In genomic region chr12:111446631-111447570, GRCh38 we compare ENCODE assay signal across 11 cellular contexts. TPM values are rescaled to one million over a fixed set of nuclear protein-coding genes. Genes with fewer than 3 reads are reported as not detected.
DNase-seq lines count a peak whose midpoint lies in the region; ATAC-seq, FAIRE-seq and TF ChIP-seq lines count a peak whose summit lies in the region.
"Had no signal": no experiment of that assay in that cellular context is flagged by ENCODE, and none has a peak within 500 bp of the region (broad histone marks: within the 10 kb centered on the region; RNA-seq: fewer than 3 reads in every experiment).

No MANE protein-coding gene starts in this region.

- H3K27me3 ChIP-seq in mammary epithelial cell (ENCODE audit: insufficient read depth, low read length) = no peaks in the 10 kb centered on the region
- H3K27me3 ChIP-seq in GM12878 (replicated peaks in 1 of 2; ENCODE audit: control insufficient read depth in 2 of 2, insufficient read depth in 2 of 2, low read length in 1 of 2) = no peaks in the 10 kb centered on the region

- intact Hi-C loops in MCF 10A (cut with micrococcal nuclease) (no loop called here), mammary epithelial cell (cut with micrococcal nuclease) (no loop called here), GM12878 (cut with micrococcal nuclease; ENCODE audit: unreplicated experiment) (no loop called here)

- no peak overlapping the region for H3K9ac ChIP-seq in mammary epithelial cell (ENCODE audit: insufficient read depth, low read length)
- no peak overlapping the region for H3K9ac ChIP-seq in GM12878 (ENCODE audit: control insufficient read depth, insufficient read depth, low read length)

- TF ChIP-seq POLR2A in GM12878 (IDR thresholded peaks at IDR 0.05; ENCODE audit: low read depth, low read length) = no peak; the same call in 1 of the 2 replicates

- no peak for TF ChIP-seq RAD21 in GM12878 (IDR thresholded peaks at IDR 0.05; ENCODE audit: insufficient read depth, low read depth, low read length)

- no peak for ATAC-seq in GM12878
- ATAC-seq in memory B cell (ENCODE audit: low read depth) = no peak
- ATAC-seq in HG02571 (IDR thresholded peaks at IDR 0.05; ENCODE audit: unreplicated experiment) = no peak
- no peak for ATAC-seq in GM21528 (IDR thresholded peaks at IDR 0.05; ENCODE audit: low FRiP score, unreplicated experiment)
- ATAC-seq in HG02885 (IDR thresholded peaks at IDR 0.05; ENCODE audit: poor library complexity, unreplicated experiment) = no peak

- H3K9me3 Mint-ChIP-seq in MCF 10A (ENCODE audit: unreplicated experiment) = no peaks in the 10 kb centered on the region
- no peaks in the 10 kb centered on the region for H3K9me3 Mint-ChIP-seq in memory B cell
- no peaks in the 10 kb centered on the region for H3K9me3 Mint-ChIP-seq in type B pancreatic cell

- RAD21 ChIA-PET in GM12878 (lab: Charles Lee; ENCODE audit: unreplicated experiment) = interaction anchor here (0.6 to 22.6 kb wide), 4 partner anchors 12 to 841 kb away, joined by 3 to 804 read pairs (median 4); partner anchors contain the start of gene SH2B3

- POLR2A ChIA-PET in MCF 10A (lab: Yijun Ruan, JAX) = interaction anchor here (0.6 kb wide), 1 partner anchor 50 kb away, joined by 5 read pairs; no protein-coding TSS in a partner anchor
- POLR2A ChIA-PET in GM12878 (lab: Charles Lee) = interaction anchor here (0.5 to 7.1 kb wide), 5 partner anchors 12 to 48 kb away, joined by 5 to 80 read pairs (median 50); partner anchors contain the start of gene SH2B3

- H4K20me1 ChIP-seq in mammary epithelial cell (ENCODE audit: insufficient read depth, low read length) (no peaks in the 10 kb centered on the region), GM12878 (ENCODE audit: control insufficient read depth, insufficient read depth) (peaks cover 2% of the 10 kb centered on the region; the same call in 1 of the 2 replicates)

- in situ Hi-C loops in mammary epithelial cell (cut with MboI; ENCODE audit: low sequenced_read_pairs in 2 of 2) (loop anchor here in 1 of 2 donors (5.0 kb wide), 1 partner anchor 50 kb away; no protein-coding TSS in a partner anchor), GM12878 (cut with MboI) (loop anchor here (5.0 to 25.0 kb wide), 3 partner anchors 45 to 1765 kb away; partner anchors contain the start of gene TPCN1)

- FAIRE-seq in GM12878 (lab: Jason Lieb, UNC) = no peak
- FAIRE-seq: urothelium cell line had no signal

- CTCF ChIA-PET in MCF 10A (lab: Yijun Ruan, JAX) (interaction anchor here (0.6 to 4.0 kb wide), 4 partner anchors 8 to 424 kb away, joined by 3 to 35 read pairs (median 4); no protein-coding TSS in a partner anchor), mammary epithelial cell (lab: Charles Lee; ENCODE audit: low non-redundant PET) (no interaction called here), GM12878 (lab: Yijun Ruan, JAX) (interaction anchor here (13.0 to 27.3 kb wide), 2 partner anchors 19 to 44 kb away, joined by 160 to 1117 read pairs; partner anchors contain the start of gene SH2B3)

- SMC1A ChIA-PET in GM12878 (lab: Charles Lee; ENCODE audit: uncharacterized antibody, unreplicated experiment) = interaction anchor here (1.0 to 7.8 kb wide), 4 partner anchors 12 to 49 kb away, joined by 3 to 104 read pairs (median 80); partner anchors contain the start of gene SH2B3

- no peak overlapping the region for H3K4me3 ChIP-seq in mammary epithelial cell (replicated peaks in 1 of 3; ENCODE audit: insufficient read depth in 1 of 3, low read depth in 2 of 3, low read length in 3 of 3)
- H3K4me3 ChIP-seq in GM12878 = no peak overlapping the region

- TF ChIP-seq EP300 in GM12878 (IDR thresholded peaks at IDR 0.05; ENCODE audit: borderline replicate concordance in 1 of 2, control insufficient read depth in 1 of 2, low read depth in 2 of 2, low read length in 2 of 2) = no peak

- no peak for DNase-seq in MCF 10A (ENCODE audit: unreplicated experiment)
- DNase-seq in mammary epithelial cell = no peak
- DNase-seq in GM12878 (ENCODE audit: low read depth, low spot score) = no peak
- DNase-seq in memory B cell (ENCODE audit: low spot score in 2 of 2) = no peak
- peak; percentile 48 for DNase-seq in type B pancreatic cell (ENCODE audit: extremely low spot score, unreplicated experiment)
- DNase-seq: activated CD4-positive, alpha-beta T cell treated with anti-CD3 and anti-CD28 coated beads, Interleukin-2, amount 50 U/mL, for 4 hours; cortex of kidney had no signal

- H3K4me1 ChIP-seq in mammary epithelial cell (ENCODE audit: insufficient read depth, low read length) = peaks cover 35% of the 10 kb centered on the region
- peaks cover 80% of the 10 kb centered on the region for H3K4me1 ChIP-seq in GM12878 (ENCODE audit: control insufficient read depth, insufficient read depth, low read length)

- H3K27me3 Mint-ChIP-seq in MCF 10A (ENCODE audit: insufficient read depth, unreplicated experiment) = no peaks in the 10 kb centered on the region
- H3K27me3 Mint-ChIP-seq in memory B cell = no peaks in the 10 kb centered on the region
- H3K27me3 Mint-ChIP-seq in type B pancreatic cell = no peaks in the 10 kb centered on the region

- H3K36me3 Mint-ChIP-seq in MCF 10A (ENCODE audit: insufficient read depth, unreplicated experiment) = peaks cover 76% of the 10 kb centered on the region
- H3K36me3 Mint-ChIP-seq in memory B cell = peaks cover 20% of the 10 kb centered on the region
- H3K36me3 Mint-ChIP-seq in type B pancreatic cell = peaks cover 22% of the 10 kb centered on the region

- 91% methylated on average over 18 of the region's 20 CpGs for WGBS in mammary epithelial cell (ENCODE audit: low coverage, missing lambda C conversion rate)
- 90% methylated on average over 19 of the region's 20 CpGs for WGBS in GM12878 (ENCODE audit: insufficient coverage, insufficient replicate concordance, low lambda C conversion rate, missing lambda C conversion rate)

- BruUV-seq in MCF 10A (replicated peaks; lab: Mats Ljungman, UMichigan) (no TSS peak), mammary epithelial cell (replicated peaks; lab: Mats Ljungman, UMichigan) (no TSS peak), GM12878 (replicated peaks; lab: Mats Ljungman, UMichigan) (no TSS peak)

- no peaks in the 10 kb centered on the region for H3K9me3 ChIP-seq in mammary epithelial cell (replicated peaks; ENCODE audit: insufficient read depth, low read length)
- H3K9me3 ChIP-seq in GM12878 (replicated peaks; ENCODE audit: control insufficient read depth, insufficient read depth, low read length) = no peaks in the 10 kb centered on the region

- peaks cover 14% of the 10 kb centered on the region for H3K36me3 ChIP-seq in mammary epithelial cell (ENCODE audit: insufficient read depth, low read length)
- H3K36me3 ChIP-seq in GM12878 (ENCODE audit: control insufficient read depth in 2 of 2, insufficient read depth in 2 of 2, low read length in 1 of 2) = peaks cover 26 to 54% of the 10 kb centered on the region in 2 experiments

- dilution Hi-C loops in mammary epithelial cell (cut with HindIII; ENCODE audit: low sequenced_read_pairs) = no loop called here

- H2AFZ ChIP-seq in mammary epithelial cell (ENCODE audit: low read depth, low read length) (no peak overlapping the region), GM12878 (ENCODE audit: control insufficient read depth, low read depth, low read length) (no peak overlapping the region)

- H3K79me2 ChIP-seq in mammary epithelial cell (ENCODE audit: insufficient read depth, low read length) (peaks cover 32% of the 10 kb centered on the region), GM12878 (ENCODE audit: control insufficient read depth, insufficient read depth, low read length) (peaks cover 42% of the 10 kb centered on the region)

- TF ChIP-seq CTCF in MCF 10A (IDR thresholded peaks at IDR 0.05; ENCODE audit: unreplicated experiment) (no peak), mammary epithelial cell (conservative IDR thresholded peaks at IDR 0.05 in 1 of 2, IDR thresholded peaks at IDR 0.05 in 1 of 2; ENCODE audit: extremely low read depth in 1 of 2, insufficient read depth in 1 of 2, low read depth in 1 of 2, low read length in 2 of 2) (no peak), GM12878 (IDR thresholded peaks at IDR 0.05 in 2 of 3, conservative IDR thresholded peaks at IDR 0.05 in 1 of 3; ENCODE audit: control insufficient read depth in 2 of 3, extremely low read depth in 1 of 3, insufficient read depth in 1 of 3, low read depth in 3 of 3, low read length in 3 of 3) (no peak), type B pancreatic cell (conservative IDR thresholded peaks at IDR 0.05) (no peak)

- H3K4me1 Mint-ChIP-seq in MCF 10A (ENCODE audit: insufficient read depth, unreplicated experiment) = peaks cover 24% of the 10 kb centered on the region
- peaks cover 55% of the 10 kb centered on the region for H3K4me1 Mint-ChIP-seq in memory B cell
- H3K4me1 Mint-ChIP-seq in type B pancreatic cell (ENCODE audit: unreplicated experiment) = peaks cover 20% of the 10 kb centered on the region

- H3K27ac Mint-ChIP-seq in MCF 10A (ENCODE audit: low read depth, unreplicated experiment) (peak overlapping the region; percentile 49), memory B cell (peak overlapping the region; percentile 90), type B pancreatic cell (peak overlapping the region; percentile 17)

- H3K4me3 Mint-ChIP-seq in MCF 10A (ENCODE audit: unreplicated experiment) (no peak overlapping the region), memory B cell (no peak overlapping the region), type B pancreatic cell (no peak overlapping the region)

- H3K4me2 ChIP-seq in mammary epithelial cell (ENCODE audit: insufficient read depth, low read depth, low read length) (no peak overlapping the region), GM12878 (ENCODE audit: control insufficient read depth, insufficient read depth) (no peak overlapping the region)

- H3K27ac ChIP-seq in mammary epithelial cell (ENCODE audit: insufficient read depth, low read depth, low read length) = no peak overlapping the region
- peak overlapping the region; percentile 20; the same call in 1 of the 2 replicates for H3K27ac ChIP-seq in GM12878 (ENCODE audit: control insufficient read depth, insufficient read depth)

RNA-seq across cellular contexts. Expression of gene SH2B3, which starts 41.2 kb away (rescaled TPM):
- total RNA-seq in MCF 10A (2022) (4.5 and 5.1 TPM in 2 replicates), mammary epithelial cell (10 to 100 TPM; 11.7 to 15.8 TPM), GM12878 (2014; rRNA removed) (32.3 and 32.5 TPM in 2 replicates), GM12878 (2014; rRNA removed; fragmentation: Illumina TruSeq; extraction: Trizol) (25.3 and 27.6 TPM in 2 replicates), GM12878 (2021) (43.2 and 46.4 TPM in 2 replicates), type B pancreatic cell (ENCODE audit: low replicate concordance) (2.4 and 5.2 TPM in 2 replicates)
- polyA plus RNA-seq in mammary epithelial cell (18.1 TPM), GM12878 (2011; rRNA removed) (15.0 and 19.1 TPM in 2 replicates), GM12878 (2014; fragmentation: Illumina TruSeq; extraction: Trizol) (35.6 and 38.3 TPM in 2 replicates), GM12878 (2014; fragmentation: Nextera tagmentation; extraction: Ambion mirVana) (1 to 10 TPM; 5.8 to 8.5 TPM), GM12878 (2014; rRNA removed) (28.1 and 31.0 TPM in 2 replicates), GM12878 (2016; fragmentation: Nextera tagmentation; extraction: Ambion mirVana) (10 to 100 TPM in 1 of 2 experiments, 1 to 10 TPM in 1; 9.1 to 11.9 TPM)
- polyA minus RNA-seq in mammary epithelial cell = 20.3 TPM
- total RNA-seq in GM12878 (2013; cell fraction: nucleolus; rRNA removed) = 28.3 and 28.4 TPM in 2 replicates
- polyA plus RNA-seq in GM12878 (2011; ENCODE audit: low read depth) = 18.6 TPM
- 19.4 and 21.7 TPM in 2 replicates for polyA plus RNA-seq in GM12878 (2011; cell fraction: cytosol; rRNA removed)
- polyA plus RNA-seq in GM12878 (2011; cell fraction: nucleus; rRNA removed) = 18.9 and 27.2 TPM in 2 replicates
- polyA plus RNA-seq in GM12878 (2012) = 18.0 and 25.3 TPM in 2 replicates
- polyA minus RNA-seq in GM12878 (2011; rRNA and poly(A)+ RNA removed) = 15.0 and 18.0 TPM in 2 replicates
- polyA minus RNA-seq in GM12878 (2011; cell fraction: cytosol; rRNA and poly(A)+ RNA removed) = 11.4 and 13.1 TPM in 2 replicates
- 4.8 and 11.5 TPM in 2 replicates for polyA minus RNA-seq in GM12878 (2011; cell fraction: nucleus; rRNA and poly(A)+ RNA removed)

Comparison
In these comparisons a context has a peak if more than half of its experiments do, and no peak if none do; other contexts are left out.
1. H3K27ac Mint-ChIP-seq: peak in every context shown above with its lines; median percentile 90 in memory B cell; 49 in MCF 10A; 17 in type B pancreatic cell.